Comparison of ENCODE assay signal across 8 cellular contexts in the genomic region with DNA sequence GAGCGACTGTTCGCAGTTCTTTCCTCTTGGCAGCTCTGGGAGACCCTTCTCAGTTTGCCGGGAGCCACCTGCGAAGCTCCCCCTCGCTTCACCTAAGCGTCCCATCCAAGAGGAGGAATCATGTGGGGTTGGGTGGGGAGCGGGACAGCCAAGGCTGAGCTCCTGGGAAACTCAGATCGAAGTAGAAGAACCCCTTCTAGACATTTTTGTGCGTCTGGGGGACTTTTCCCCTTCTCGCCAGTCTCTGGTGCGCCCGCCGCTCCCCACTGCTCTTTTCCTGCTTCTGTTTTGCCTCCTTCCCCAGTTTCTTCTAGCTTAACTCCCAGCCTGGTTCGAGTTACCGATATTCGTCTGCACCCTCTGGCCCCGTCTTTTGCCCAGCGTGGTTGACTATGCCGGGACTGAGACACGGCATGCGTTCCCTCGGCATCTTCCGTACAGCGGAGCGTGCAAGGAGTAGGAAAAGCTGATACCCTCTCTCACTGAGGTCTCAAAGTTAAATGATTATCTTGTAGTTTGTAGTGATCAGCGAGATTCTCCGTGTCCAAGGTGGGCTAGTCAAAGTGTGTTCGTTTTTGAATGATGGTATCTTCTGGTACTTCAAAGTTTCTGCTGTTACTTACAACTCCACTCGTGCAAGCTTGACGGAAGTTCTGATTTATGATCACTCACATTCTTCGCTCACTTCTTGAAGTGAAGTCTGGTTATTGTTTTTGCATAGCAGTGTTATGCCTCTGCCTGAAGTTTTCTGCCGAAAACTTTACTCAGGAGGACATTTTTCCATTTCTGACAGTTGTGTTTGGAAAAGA. TPM values are rescaled to one million over a fixed set of nuclear protein-coding genes. Genes with fewer than 3 reads are reported as not detected.
DNase-seq lines count a peak whose midpoint lies in the region; ATAC-seq and TF ChIP-seq lines count a peak whose summit lies in the region.

No MANE protein-coding gene starts in this region.

- peak overlapping the region; percentile 70 for H3K4me3 ChIP-seq in MG63
- H3K4me3 ChIP-seq in lower leg skin (ENCODE audit: low read depth, poor library complexity, severe bottlenecking) = peak overlapping the region; percentile 85

- intact Hi-C loops in activated CD4-positive, alpha-beta T cell treated with anti-CD3 and anti-CD28 coated beads for 36 hours (cut with DNase I, micrococcal nuclease) = loop anchor here (5.0 to 10.0 kb wide), 4 partner anchors 118 to 2000 kb away; partner anchors contain the start of gene COX7A2L (in 1 of the 2)
- intact Hi-C loops in lower leg skin (cut with DNase I; ENCODE audit: low total_unique reads) = no loop called here

- H3K27me3 Mint-ChIP-seq in activated CD4-positive, alpha-beta T cell treated with anti-CD3 and anti-CD28 coated beads for 36 hours = no peaks in the 10 kb centered on the region

- no peak for TF ChIP-seq CTCF in lower leg skin (IDR thresholded peaks at IDR 0.05)

- CTCF ChIA-PET in activated CD4-positive, alpha-beta T cell treated with anti-CD3 and anti-CD28 coated beads for 36 hours (lab: Charles Lee) = interaction anchor here (0.6 to 2.0 kb wide), 8 partner anchors 14 to 1168 kb away, joined by 3 to 10 read pairs (median 3); no protein-coding TSS in a partner anchor

- H3K9me3 ChIP-seq in MG63 = no peaks in the 10 kb centered on the region

- H3K36me3 ChIP-seq in MG63 = peaks cover 7% of the 10 kb centered on the region

- ATAC-seq in activated CD4-positive, alpha-beta T cell treated with anti-CD3 and anti-CD28 coated beads for 36 hours = peak; percentile 21
- no peak for ATAC-seq in HG03378 (IDR thresholded peaks at IDR 0.05; ENCODE audit: unreplicated experiment)

- H3K27me3 ChIP-seq in MG63 = no peaks in the 10 kb centered on the region

- peaks cover 46% of the 10 kb centered on the region for H3K4me1 Mint-ChIP-seq in activated CD4-positive, alpha-beta T cell treated with anti-CD3 and anti-CD28 coated beads for 36 hours

- POLR2A ChIA-PET in activated CD4-positive, alpha-beta T cell treated with anti-CD3 and anti-CD28 coated beads for 36 hours (lab: Charles Lee) = interaction anchor here (0.6 to 1.4 kb wide), 7 partner anchors 11 to 242 kb away, joined by 3 to 8 read pairs (median 5); partner anchors contain the start of gene PPM1B

- no peak for TF ChIP-seq POLR2A in lower leg skin (IDR thresholded peaks at IDR 0.05)

- peak overlapping the region; percentile 94 for H3K27ac Mint-ChIP-seq in activated CD4-positive, alpha-beta T cell treated with anti-CD3 and anti-CD28 coated beads for 36 hours

- WGBS in lower leg skin, 2 donors = 1% methylated on average over 29 to 32 of the region's 32 CpGs

- peak overlapping the region; percentile 92 for H3K4me3 Mint-ChIP-seq in activated CD4-positive, alpha-beta T cell treated with anti-CD3 and anti-CD28 coated beads for 36 hours

- H3K36me3 Mint-ChIP-seq in activated CD4-positive, alpha-beta T cell treated with anti-CD3 and anti-CD28 coated beads for 36 hours (ENCODE audit: low read depth) = peaks cover 10% of the 10 kb centered on the region

- H3K9me3 Mint-ChIP-seq in activated CD4-positive, alpha-beta T cell treated with anti-CD3 and anti-CD28 coated beads for 36 hours (ENCODE audit: low read depth) = no peaks in the 10 kb centered on the region

- DNase-seq in GDM1 (lab: John Stamatoyannopoulos, UW) (peak; percentile 20), H4 (ENCODE audit: low spot score) (peak; percentile 10), MG63 (peak; percentile 54), dermis blood vessel endothelial cell (peak; percentile 60), lower leg skin (ENCODE audit: low spot score in 2 of 2) (peak; percentile 26 to 86)
- peak; percentile 60 for DNase-seq in activated CD4-positive, alpha-beta T cell treated with anti-CD3 and anti-CD28 coated beads for 36 hours
- DNase-seq in stimulated activated CD8-positive, alpha-beta memory T cell treated with anti-CD3 and anti-CD28 coated beads, Interleukin-15, amount 100 ng/mL, for 24 hours (ENCODE audit: low read depth) = peak; percentile 6

RNA-seq across cellular contexts. Expression of gene CAMKMT, which starts 0.7 kb away (rescaled TPM):
- 3.3 and 4.5 TPM in 2 replicates for total RNA-seq in H4 (2014; rRNA removed; shearing (Covaris generic))
- total RNA-seq in MG63 (2014; rRNA removed; shearing (Covaris generic); ENCODE audit: low replicate concordance) = 1.3 and 26.4 TPM in 2 replicates
- total RNA-seq in activated CD4-positive, alpha-beta T cell treated with anti-CD3 and anti-CD28 coated beads for 36 hours = 10 to 100 TPM; 10.8 to 13.3 TPM
- total RNA-seq in dermis blood vessel endothelial cell (3.5 and 4.8 TPM in 2 replicates), lower leg skin (10 to 100 TPM in 2 of 4 donors, 1 to 10 TPM in 2; 4.2 to 18.3 (median 9.8) TPM)

RNA-seq across cellular contexts. Expression of gene PREPL, which starts 1.1 kb away (rescaled TPM):
- 27.2 and 31.1 TPM in 2 replicates for total RNA-seq in H4 (2014; rRNA removed; shearing (Covaris generic))
- 48.3 and 102 TPM in 2 replicates for total RNA-seq in MG63 (2014; rRNA removed; shearing (Covaris generic); ENCODE audit: low replicate concordance)
- total RNA-seq in activated CD4-positive, alpha-beta T cell treated with anti-CD3 and anti-CD28 coated beads for 36 hours = 10 to 100 TPM; 31.5 to 38.6 TPM
- total RNA-seq in dermis blood vessel endothelial cell (19.4 and 26.8 TPM in 2 replicates), lower leg skin (10 to 100 TPM; 16.9 to 26.1 (median 22.5) TPM)

Comparison
In these comparisons a context has a peak if more than half of its experiments do, and no peak if none do; other contexts are left out.
1. DNase-seq: peak in every context shown above with its lines; median percentile 60 in activated CD4-positive, alpha-beta T cell treated with anti-CD3 and anti-CD28 coated beads for 36 hours; 60 in dermis blood vessel endothelial cell; 56 in lower leg skin; 54 in MG63; 20 in GDM1; 10 in H4; 6 in stimulated activated CD8-positive, alpha-beta memory T cell treated with anti-CD3 and anti-CD28 coated beads, Interleukin-15, amount 100 ng/mL, for 24 hours.